ENCODE assay signal across 1 cellular context in the genomic region with DNA sequence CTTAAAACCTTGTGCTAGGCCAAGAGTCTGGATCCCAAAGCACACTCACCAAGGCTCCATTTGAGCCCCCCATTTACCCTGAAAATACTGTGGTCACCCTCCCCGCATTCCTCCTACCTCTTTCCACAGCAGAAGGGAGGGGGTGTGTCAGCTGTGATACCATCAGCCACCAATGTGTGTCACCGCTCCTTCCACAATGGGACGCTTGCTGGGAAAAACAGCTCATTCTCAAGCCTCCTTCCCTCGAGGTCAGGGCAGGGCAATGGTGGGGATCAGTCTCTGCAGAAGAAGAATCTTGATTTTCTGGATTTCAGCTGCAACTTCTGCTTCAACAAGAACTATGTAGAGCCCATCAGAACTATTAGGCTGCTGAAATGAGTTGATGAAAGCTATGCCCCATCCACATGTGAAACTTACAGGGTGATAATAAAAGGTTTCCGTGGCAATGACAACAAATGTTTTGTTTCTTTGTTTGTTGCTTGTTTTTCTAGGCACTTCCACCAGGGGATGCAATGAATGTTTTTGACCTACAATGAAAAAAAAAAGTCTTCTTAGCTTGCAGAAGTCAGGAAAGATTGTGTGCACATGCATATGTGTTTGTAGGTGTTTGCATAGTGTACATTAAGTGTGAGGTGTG.
TF ChIP-seq lines count a peak whose summit lies in the region.

No MANE protein-coding gene starts in this region.

TF ChIP-seq in HCT116, 20 proteins besides CTCF, POLR2A, EP300 and RAD21:
- TF ChIP-seq, protein P1, sequence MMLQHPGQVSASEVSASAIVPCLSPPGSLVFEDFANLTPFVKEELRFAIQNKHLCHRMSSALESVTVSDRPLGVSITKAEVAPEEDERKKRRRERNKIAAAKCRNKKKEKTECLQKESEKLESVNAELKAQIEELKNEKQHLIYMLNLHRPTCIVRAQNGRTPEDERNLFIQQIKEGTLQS (IDR thresholded peaks at IDR 0.05) = no peak
- TF ChIP-seq SRF (IDR thresholded peaks at IDR 0.05; ENCODE audit: low read depth) (no peak), ELF1 (IDR thresholded peaks at IDR 0.05; ENCODE audit: borderline replicate concordance, low read depth) (no peak), YY1 (IDR thresholded peaks at IDR 0.05; ENCODE audit: extremely low read depth, insufficient replicate concordance, low read depth, low read length) (no peak), EGR1 (IDR thresholded peaks at IDR 0.05; ENCODE audit: low read depth) (no peak), CBX3 (IDR thresholded peaks at IDR 0.05; ENCODE audit: low read depth) (no peak), SIN3A (IDR thresholded peaks at IDR 0.05; ENCODE audit: low read depth) (no peak), TCF7L2 (IDR thresholded peaks at IDR 0.05; ENCODE audit: borderline replicate concordance, extremely low read depth, insufficient read depth, insufficient read length) (no peak), EZH2phosphoT487 (IDR thresholded peaks at IDR 0.05; ENCODE audit: borderline replicate concordance) (no peak), SP1 (IDR thresholded peaks at IDR 0.05; ENCODE audit: low read depth) (no peak), ZNF274 (IDR thresholded peaks at IDR 0.05; ENCODE audit: low read depth, low read length) (no peak), POLR2AphosphoS5 (IDR thresholded peaks at IDR 0.05; ENCODE audit: low read depth, low read length) (no peak), FOSL1 (IDR thresholded peaks at IDR 0.05; ENCODE audit: low read depth) (no peak), EZH2 (IDR thresholded peaks at IDR 0.05) (no peak)
- TF ChIP-seq, protein P2, sequence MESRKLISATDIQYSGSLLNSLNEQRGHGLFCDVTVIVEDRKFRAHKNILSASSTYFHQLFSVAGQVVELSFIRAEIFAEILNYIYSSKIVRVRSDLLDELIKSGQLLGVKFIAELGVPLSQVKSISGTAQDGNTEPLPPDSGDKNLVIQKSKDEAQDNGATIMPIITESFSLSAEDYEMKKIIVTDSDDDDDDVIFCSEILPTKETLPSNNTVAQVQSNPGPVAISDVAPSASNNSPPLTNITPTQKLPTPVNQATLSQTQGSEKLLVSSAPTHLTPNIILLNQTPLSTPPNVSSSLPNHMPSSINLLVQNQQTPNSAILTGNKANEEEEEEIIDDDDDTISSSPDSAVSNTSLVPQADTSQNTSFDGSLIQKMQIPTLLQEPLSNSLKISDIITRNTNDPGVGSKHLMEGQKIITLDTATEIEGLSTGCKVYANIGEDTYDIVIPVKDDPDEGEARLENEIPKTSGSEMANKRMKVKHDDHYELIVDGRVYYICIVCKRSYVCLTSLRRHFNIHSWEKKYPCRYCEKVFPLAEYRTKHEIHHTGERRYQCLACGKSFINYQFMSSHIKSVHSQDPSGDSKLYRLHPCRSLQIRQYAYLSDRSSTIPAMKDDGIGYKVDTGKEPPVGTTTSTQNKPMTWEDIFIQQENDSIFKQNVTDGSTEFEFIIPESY (IDR thresholded peaks at IDR 0.05; ENCODE audit: extremely low read depth, insufficient replicate concordance, low read length) = no peak
- TF ChIP-seq, protein P3, sequence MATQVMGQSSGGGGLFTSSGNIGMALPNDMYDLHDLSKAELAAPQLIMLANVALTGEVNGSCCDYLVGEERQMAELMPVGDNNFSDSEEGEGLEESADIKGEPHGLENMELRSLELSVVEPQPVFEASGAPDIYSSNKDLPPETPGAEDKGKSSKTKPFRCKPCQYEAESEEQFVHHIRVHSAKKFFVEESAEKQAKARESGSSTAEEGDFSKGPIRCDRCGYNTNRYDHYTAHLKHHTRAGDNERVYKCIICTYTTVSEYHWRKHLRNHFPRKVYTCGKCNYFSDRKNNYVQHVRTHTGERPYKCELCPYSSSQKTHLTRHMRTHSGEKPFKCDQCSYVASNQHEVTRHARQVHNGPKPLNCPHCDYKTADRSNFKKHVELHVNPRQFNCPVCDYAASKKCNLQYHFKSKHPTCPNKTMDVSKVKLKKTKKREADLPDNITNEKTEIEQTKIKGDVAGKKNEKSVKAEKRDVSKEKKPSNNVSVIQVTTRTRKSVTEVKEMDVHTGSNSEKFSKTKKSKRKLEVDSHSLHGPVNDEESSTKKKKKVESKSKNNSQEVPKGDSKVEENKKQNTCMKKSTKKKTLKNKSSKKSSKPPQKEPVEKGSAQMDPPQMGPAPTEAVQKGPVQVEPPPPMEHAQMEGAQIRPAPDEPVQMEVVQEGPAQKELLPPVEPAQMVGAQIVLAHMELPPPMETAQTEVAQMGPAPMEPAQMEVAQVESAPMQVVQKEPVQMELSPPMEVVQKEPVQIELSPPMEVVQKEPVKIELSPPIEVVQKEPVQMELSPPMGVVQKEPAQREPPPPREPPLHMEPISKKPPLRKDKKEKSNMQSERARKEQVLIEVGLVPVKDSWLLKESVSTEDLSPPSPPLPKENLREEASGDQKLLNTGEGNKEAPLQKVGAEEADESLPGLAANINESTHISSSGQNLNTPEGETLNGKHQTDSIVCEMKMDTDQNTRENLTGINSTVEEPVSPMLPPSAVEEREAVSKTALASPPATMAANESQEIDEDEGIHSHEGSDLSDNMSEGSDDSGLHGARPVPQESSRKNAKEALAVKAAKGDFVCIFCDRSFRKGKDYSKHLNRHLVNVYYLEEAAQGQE (IDR thresholded peaks at IDR 0.05; ENCODE audit: low read depth) = no peak
